17 cellular contexts compared by ENCODE assay signal in the genomic region with DNA sequence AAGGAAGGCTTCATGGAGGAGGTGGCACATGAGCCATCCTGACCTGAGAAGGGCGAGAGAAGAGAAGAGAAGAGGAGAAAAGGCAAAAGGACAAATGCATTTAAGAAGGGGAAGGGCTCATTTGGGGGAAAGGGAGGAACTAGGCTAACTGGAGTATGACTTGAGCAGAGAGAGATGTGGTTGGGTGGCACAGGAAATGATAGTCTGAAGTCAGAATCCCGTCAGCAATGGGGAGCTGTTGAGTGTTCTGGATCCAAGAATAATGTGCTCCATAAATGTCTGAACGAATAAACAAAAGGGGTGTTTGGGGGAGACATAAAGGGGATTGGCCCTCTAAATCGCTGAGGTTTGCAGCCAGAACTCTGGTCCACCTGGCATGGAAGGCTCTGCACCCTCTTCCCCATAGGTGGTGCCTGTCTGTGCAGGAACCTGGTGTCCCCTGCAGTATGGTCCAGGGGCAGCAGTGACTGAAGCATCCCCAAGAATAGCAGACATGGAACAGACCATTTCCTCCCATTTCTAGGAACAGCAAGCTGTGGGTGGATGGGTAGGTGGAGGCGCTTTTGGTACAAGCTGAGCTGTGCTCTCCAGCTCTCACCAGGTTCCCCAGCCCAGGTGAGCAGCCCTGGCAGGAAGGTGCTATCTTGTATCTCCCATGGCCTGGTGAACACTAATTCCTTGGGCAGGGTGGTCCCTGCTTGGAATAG.
"Had no signal": no experiment of that assay in that cellular context is flagged by ENCODE, and none has a peak within 500 bp of the region (broad histone marks: within the 10 kb centered on the region; RNA-seq: fewer than 3 reads in every experiment).

No MANE protein-coding gene starts in this region.

- H3K4me3 ChIP-seq: esophagus squamous epithelium, psoas muscle, right lobe of liver had no signal

- DNase-seq: activated CD4-positive, alpha-beta T cell treated with anti-CD3 and anti-CD28 coated beads, Interleukin-2, amount 50 U/mL, for 4 hours; activated effector memory CD4-positive, alpha-beta T cell treated with Interleukin-2 at 50 U/mL for 16 hours; activated T-cell treated with anti-CD3 and anti-CD28 coated beads, Interleukin-2, amount 50 U/mL, for 24 hours; amniotic stem cell; esophagus squamous epithelium; foreskin fibroblast; psoas muscle; stimulated activated CD4-positive, alpha-beta T cell treated with anti-CD3 and anti-CD28 coated beads, Interleukin-1b, Interleukin-23, amount 100 ng/mL, for 48 hours; T-helper 2 cell had no signal

- H3K9me3 ChIP-seq: esophagus squamous epithelium, neutrophil, psoas muscle, right lobe of liver had no signal

- H3K4me1 ChIP-seq: psoas muscle had no signal

- H3K36me3 ChIP-seq: esophagus squamous epithelium, neutrophil, right lobe of liver had no signal

- H3K4me3 Mint-ChIP-seq: activated T-cell treated with anti-CD3 and anti-CD28 coated beads, Interleukin-2, amount 50 U/mL, for 24 hours; stimulated activated memory B cell treated with anti-CD40 and anti-IgM and Interleukin-4, amounts not matched to agents 10 μg/mL and 1 μg/mL and 100 μg/mL, for 72 hours; type B pancreatic cell had no signal

- H3K27ac Mint-ChIP-seq: activated naive CD4-positive, alpha-beta T cell treated with anti-CD3 and anti-CD28 coated beads, Interleukin-2, amount 50 U/mL, for 72 hours; activated T-cell treated with anti-CD3 and anti-CD28 coated beads, Interleukin-2, amount 50 U/mL, for 24 hours; stimulated activated memory B cell treated with anti-CD40 and anti-IgM and Interleukin-4, amounts not matched to agents 10 μg/mL and 1 μg/mL and 100 μg/mL, for 72 hours; type B pancreatic cell had no signal

- H3K9me3 Mint-ChIP-seq: activated naive CD4-positive, alpha-beta T cell treated with anti-CD3 and anti-CD28 coated beads, Interleukin-2, amount 50 U/mL, for 72 hours; activated T-cell treated with anti-CD3 and anti-CD28 coated beads, Interleukin-2, amount 50 U/mL, for 24 hours; stimulated activated memory B cell treated with anti-CD40 and anti-IgM and Interleukin-4, amounts not matched to agents 10 μg/mL and 1 μg/mL and 100 μg/mL, for 72 hours; type B pancreatic cell had no signal

- H3K27ac ChIP-seq: esophagus squamous epithelium, neutrophil, psoas muscle, right lobe of liver had no signal

- H3K36me3 Mint-ChIP-seq: activated naive CD4-positive, alpha-beta T cell treated with anti-CD3 and anti-CD28 coated beads, Interleukin-2, amount 50 U/mL, for 72 hours; stimulated activated memory B cell treated with anti-CD40 and anti-IgM and Interleukin-4, amounts not matched to agents 10 μg/mL and 1 μg/mL and 100 μg/mL, for 72 hours; type B pancreatic cell had no signal

- ATAC-seq: activated CD4-positive, CD25-positive, alpha-beta regulatory T cell treated with anti-CD3 and anti-CD28 coated beads, Interleukin-2, amount 50 U/mL, for 24 hours; activated naive CD4-positive, alpha-beta T cell treated with anti-CD3 and anti-CD28 coated beads, Interleukin-2, amount 50 U/mL, for 72 hours; left lobe of liver; psoas muscle; right lobe of liver; SK-N-SH treated with all-trans-retinoic acid at 6 μM for 48 hours; stimulated activated memory B cell treated with anti-CD40 and anti-IgM and Interleukin-4, amounts not matched to agents 10 μg/mL and 1 μg/mL and 100 μg/mL, for 72 hours had no signal
